ENCODE assay signal across 24 cellular contexts in genomic region chr12:89476232-89476631, GRCh38.
"Had no signal": no experiment of that assay in that cellular context is flagged by ENCODE, and none has a peak within 500 bp of the region (broad histone marks: within the 10 kb centered on the region; RNA-seq: fewer than 3 reads in every experiment).

No MANE protein-coding gene starts in this region.

- H3K4me3 ChIP-seq: SJSA1 had no signal

- H3K4me1 Mint-ChIP-seq: WTC11 had no signal

- H3K9me3 ChIP-seq: SJSA1 had no signal

- H3K36me3 Mint-ChIP-seq: activated naive CD4-positive, alpha-beta T cell treated with anti-CD3 and anti-CD28 coated beads, Interleukin-2, amount 50 U/mL, for 72 hours; brain; WTC11 had no signal

- ATAC-seq: activated CD8-positive, alpha-beta memory T cell treated with anti-CD3 and anti-CD28 coated beads, Interleukin-2, amount 10 ng/mL, durations not matched to agents 7 days and 5 days; activated naive CD4-positive, alpha-beta T cell treated with anti-CD3 and anti-CD28 coated beads, Interleukin-2, amount 50 U/mL, for 72 hours; SK-N-SH treated with all-trans-retinoic acid at 6 μM for 48 hours; WTC11 had no signal

- H3K27me3 Mint-ChIP-seq: activated CD8-positive, alpha-beta memory T cell treated with anti-CD3 and anti-CD28 coated beads, Interleukin-2, amount 10 ng/mL, durations not matched to agents 7 days and 5 days; activated T-cell treated with anti-CD3 and anti-CD28 coated beads, Interleukin-2, amount 50 U/mL, for 24 hours; brain; central memory CD8-positive, alpha-beta T cell had no signal

- H3K9me3 Mint-ChIP-seq: activated naive CD4-positive, alpha-beta T cell treated with anti-CD3 and anti-CD28 coated beads, Interleukin-2, amount 50 U/mL, for 72 hours; activated T-cell treated with anti-CD3 and anti-CD28 coated beads, Interleukin-2, amount 50 U/mL, for 24 hours; activated T-helper 1 cell treated with anti-CD3 and anti-CD28 coated beads, Interleukin-12 subunit alpha, Interleukin-12 subunit beta, Interleukin-2, Interleukin-4 antibody, amounts not matched to agents 30 ng/mL and 10 ng/mL and 1 ng/mL, durations not matched to agents 14 hours and 24 hours and 36 hours; brain; central memory CD8-positive, alpha-beta T cell; WTC11 had no signal

- H3K27ac Mint-ChIP-seq: activated CD8-positive, alpha-beta memory T cell treated with anti-CD3 and anti-CD28 coated beads, Interleukin-2, amount 10 ng/mL, durations not matched to agents 7 days and 5 days; activated naive CD4-positive, alpha-beta T cell treated with anti-CD3 and anti-CD28 coated beads, Interleukin-2, amount 50 U/mL, for 72 hours; activated T-cell treated with anti-CD3 and anti-CD28 coated beads, Interleukin-2, amount 50 U/mL, for 24 hours; activated T-helper 1 cell treated with anti-CD3 and anti-CD28 coated beads, Interleukin-12 subunit alpha, Interleukin-12 subunit beta, Interleukin-2, Interleukin-4 antibody, amounts not matched to agents 30 ng/mL and 10 ng/mL and 1 ng/mL, durations not matched to agents 14 hours and 24 hours and 36 hours; brain; WTC11 had no signal

- DNase-seq: activated CD4-positive, CD25-positive, alpha-beta regulatory T cell treated with anti-CD3 and anti-CD28 coated beads, Interleukin-2, amount 50 U/mL, for 72 hours; activated CD8-positive, alpha-beta memory T cell treated with anti-CD3 and anti-CD28 coated beads, Interleukin-2, amount 10 ng/mL, durations not matched to agents 7 days and 5 days; activated effector memory CD4-positive, alpha-beta T cell treated with anti-CD3 and anti-CD28 coated beads, Interleukin-2, amount 50 U/mL, for 16 hours; activated naive CD4-positive, alpha-beta T cell treated with Interleukin-2 at 50 U/mL for 16 hours; activated T-cell treated with anti-CD3 and anti-CD28 coated beads, Interleukin-2, amount 50 U/mL, for 24 hours; amygdala; cortex of kidney; NCI-H1092; NCI-H1417 treated with DMSO at 0.1 percent for 48 hours; NCI-H1694 treated with DMSO at 0.1 percent for 48 hours; NCI-H2029 treated with DMSO at 0.1 percent for 48 hours; NCI-H345; NCI-H510A; NCI-H526 treated with DMSO at 0.1 percent for 48 hours; NCI-H82; SHP77; SW 1271 had no signal

- H3K27ac ChIP-seq: SJSA1 had no signal

- H3K4me3 Mint-ChIP-seq: activated CD8-positive, alpha-beta memory T cell treated with anti-CD3 and anti-CD28 coated beads, Interleukin-2, amount 10 ng/mL, durations not matched to agents 7 days and 5 days; activated T-cell treated with anti-CD3 and anti-CD28 coated beads, Interleukin-2, amount 50 U/mL, for 24 hours; activated T-helper 1 cell treated with anti-CD3 and anti-CD28 coated beads, Interleukin-12 subunit alpha, Interleukin-12 subunit beta, Interleukin-2, Interleukin-4 antibody, amounts not matched to agents 30 ng/mL and 10 ng/mL and 1 ng/mL, durations not matched to agents 14 hours and 24 hours and 36 hours; brain; central memory CD8-positive, alpha-beta T cell; WTC11 had no signal

- H3K27me3 ChIP-seq: SJSA1 had no signal

- H3K36me3 ChIP-seq: SJSA1 had no signal
